In the genomic region with DNA sequence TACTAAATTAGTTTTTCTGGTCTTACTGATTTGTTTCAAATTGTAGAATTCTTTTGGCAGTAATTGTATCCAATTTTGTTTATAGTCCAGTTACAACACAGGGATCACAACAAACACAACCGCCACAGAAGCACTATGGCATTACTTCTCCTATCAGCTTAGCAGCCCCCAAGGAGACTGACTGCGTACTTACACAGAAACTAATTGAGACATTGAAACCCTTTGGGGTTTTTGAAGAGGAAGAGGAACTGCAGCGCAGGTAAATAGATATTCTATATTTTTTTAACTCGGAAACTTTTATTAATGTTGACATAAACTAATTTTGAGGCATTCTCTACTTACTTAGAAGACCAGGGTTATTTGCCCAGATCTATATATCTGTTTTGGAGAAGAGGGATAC, we compare ENCODE assay signal across 19 cellular contexts. TPM values are rescaled to one million over a fixed set of nuclear protein-coding genes. Genes with fewer than 3 reads are reported as not detected.
DNase-seq lines count a peak whose midpoint lies in the region; ATAC-seq and TF ChIP-seq lines count a peak whose summit lies in the region.
"Had no signal": no experiment of that assay in that cellular context is flagged by ENCODE, and none has a peak within 500 bp of the region (broad histone marks: within the 10 kb centered on the region; RNA-seq: fewer than 3 reads in every experiment).

No MANE protein-coding gene starts in this region.

- in situ Hi-C loops in KBM-7 (cut with MboI; ENCODE audit: low pct_unique_long_range_greater_than_20kb, low sequenced_read_pairs), result no loop called here

- H3K36me3 Mint-ChIP-seq in memory B cell, result peaks cover 5% of the 10 kb centered on the region
- no peaks in the 10 kb centered on the region for H3K36me3 Mint-ChIP-seq in endothelial cell (ENCODE audit: low read depth, unreplicated experiment)
- H3K36me3 Mint-ChIP-seq: natural killer cell had no signal

- TF ChIP-seq CTCF in endothelial cell (IDR thresholded peaks at IDR 0.05; ENCODE audit: unreplicated experiment) (no peak), vagina (IDR thresholded peaks at IDR 0.05) (no peak)

- peak; percentile 79 for ATAC-seq in GM18505 (IDR thresholded peaks at IDR 0.05; ENCODE audit: unreplicated experiment)
- ATAC-seq in GM19468 (IDR thresholded peaks at IDR 0.05; ENCODE audit: extremely low read depth, unreplicated experiment), result peak; percentile 52
- peak; percentile 51 for ATAC-seq in HG02973 (IDR thresholded peaks at IDR 0.05; ENCODE audit: unreplicated experiment)
- ATAC-seq in memory B cell (ENCODE audit: low read depth), result peak; percentile 95
- ATAC-seq: GM23338, heart right ventricle, natural killer cell, psoas muscle, T-cell had no signal

- intact Hi-C loops in vagina (cut with DNase I), result no loop called here

- TF ChIP-seq POLR2A in GM18505 (IDR thresholded peaks at IDR 0.05; ENCODE audit: borderline replicate concordance, extremely low read depth, insufficient read depth, insufficient read length) (no peak), vagina (IDR thresholded peaks at IDR 0.05) (no peak)

- peaks cover 50% of the 10 kb centered on the region for H3K4me1 ChIP-seq in vagina

- no peak overlapping the region for H3K4me3 ChIP-seq in vagina
- H3K4me3 ChIP-seq: GM23338, heart right ventricle, psoas muscle had no signal

- peaks cover 0 to 25% of the 10 kb centered on the region in 2 donors for H3K36me3 ChIP-seq in vagina

- DNase-seq in memory B cell (ENCODE audit: low spot score in 2 of 2) (peak in 1 of 2 donors; percentile 18), endothelial cell (ENCODE audit: low spot score) (no peak), vagina (ENCODE audit: extremely low spot score in 2 of 2) (no peak), KBM-7 (no peak), NCI-H524 treated with DMSO at 0.1 percent for 48 hours (lab: John Stamatoyannopoulos, UW) (no peak)
- DNase-seq: activated CD4-positive, alpha-beta memory T cell treated with anti-CD3 and anti-CD28 coated beads, Interleukin-2, amount 10 ng/mL, durations not matched to agents 7 days and 5 days; DND-41; effector CD4-positive, alpha-beta T cell; heart right ventricle; natural killer cell; NCI-H187; NCI-H446; psoas muscle; T-cell had no signal

- H3K27me3 Mint-ChIP-seq in memory B cell, result no peaks in the 10 kb centered on the region
- no peaks in the 10 kb centered on the region for H3K27me3 Mint-ChIP-seq in endothelial cell (ENCODE audit: unreplicated experiment)
- H3K27me3 Mint-ChIP-seq: activated CD4-positive, alpha-beta memory T cell treated with anti-CD3 and anti-CD28 coated beads, Interleukin-2, amount 10 ng/mL, durations not matched to agents 7 days and 5 days; T-cell had no signal

- H3K27ac Mint-ChIP-seq in memory B cell (peak overlapping the region; percentile 82), endothelial cell (ENCODE audit: unreplicated experiment) (no peak overlapping the region)
- H3K27ac Mint-ChIP-seq: activated CD4-positive, alpha-beta memory T cell treated with anti-CD3 and anti-CD28 coated beads, Interleukin-2, amount 10 ng/mL, durations not matched to agents 7 days and 5 days; activated T-helper 1 cell treated with anti-CD3 and anti-CD28 coated beads, Interleukin-12 subunit alpha, Interleukin-12 subunit beta, Interleukin-2, Interleukin-4 antibody, amounts not matched to agents 30 ng/mL and 10 ng/mL and 1 ng/mL, durations not matched to agents 14 hours and 24 hours and 36 hours; GM23338; T-cell had no signal

- H3K9me3 Mint-ChIP-seq in memory B cell (no peaks in the 10 kb centered on the region), endothelial cell (ENCODE audit: unreplicated experiment) (no peaks in the 10 kb centered on the region)
- H3K9me3 Mint-ChIP-seq: activated CD4-positive, alpha-beta memory T cell treated with anti-CD3 and anti-CD28 coated beads, Interleukin-2, amount 10 ng/mL, durations not matched to agents 7 days and 5 days; activated T-helper 1 cell treated with anti-CD3 and anti-CD28 coated beads, Interleukin-12 subunit alpha, Interleukin-12 subunit beta, Interleukin-2, Interleukin-4 antibody, amounts not matched to agents 30 ng/mL and 10 ng/mL and 1 ng/mL, durations not matched to agents 14 hours and 24 hours and 36 hours; GM23338; natural killer cell; T-cell had no signal

- H3K27ac ChIP-seq in vagina, result no peak overlapping the region
- H3K27ac ChIP-seq: heart right ventricle, psoas muscle had no signal

- H3K4me3 Mint-ChIP-seq in memory B cell (peak overlapping the region; percentile 29), endothelial cell (ENCODE audit: unreplicated experiment) (no peak overlapping the region)
- H3K4me3 Mint-ChIP-seq: activated CD4-positive, alpha-beta memory T cell treated with anti-CD3 and anti-CD28 coated beads, Interleukin-2, amount 10 ng/mL, durations not matched to agents 7 days and 5 days; activated T-helper 1 cell treated with anti-CD3 and anti-CD28 coated beads, Interleukin-12 subunit alpha, Interleukin-12 subunit beta, Interleukin-2, Interleukin-4 antibody, amounts not matched to agents 30 ng/mL and 10 ng/mL and 1 ng/mL, durations not matched to agents 14 hours and 24 hours and 36 hours; GM23338; natural killer cell; T-cell had no signal

- H3K27me3 ChIP-seq in vagina, result no peaks in the 10 kb centered on the region
- H3K27me3 ChIP-seq: heart right ventricle had no signal

- H3K9me3 ChIP-seq in vagina, result no peaks in the 10 kb centered on the region
- H3K9me3 ChIP-seq: heart right ventricle, psoas muscle had no signal

- H3K4me1 Mint-ChIP-seq in memory B cell (peaks cover 20% of the 10 kb centered on the region), endothelial cell (ENCODE audit: unreplicated experiment) (peaks cover 16% of the 10 kb centered on the region)

RNA-seq across cellular contexts. Expression of a gene that starts 17.8 kb away (rescaled TPM):
- total RNA-seq in endothelial cell (ENCODE audit: unreplicated experiment) (161 TPM), vagina (143 TPM)
